20 cellular contexts compared by ENCODE assay signal in genomic region chr7:87498893-87499292, GRCh38. TPM values are rescaled to one million over a fixed set of nuclear protein-coding genes. Genes with fewer than 3 reads are reported as not detected.
DNase-seq lines count a peak whose midpoint lies in the region; ATAC-seq, FAIRE-seq and TF ChIP-seq lines count a peak whose summit lies in the region.
"Had no signal": no experiment of that assay in that cellular context is flagged by ENCODE, and none has a peak within 500 bp of the region (broad histone marks: within the 10 kb centered on the region; RNA-seq: fewer than 3 reads in every experiment).

No MANE protein-coding gene starts in this region.

- TF ChIP-seq POLR2A in GM12892 (IDR thresholded peaks at IDR 0.05; ENCODE audit: low read depth, low read length): no peak
- TF ChIP-seq POLR2A in K562 (conservative IDR thresholded peaks at IDR 0.05): no peak

- CTCF ChIA-PET in K562 (lab: Yijun Ruan, JAX; ENCODE audit: low intra/inter-chr PET ratio): no interaction called here

- no peak overlapping the region for H3K27ac ChIP-seq in K562 (ENCODE audit: extremely low read depth, low read depth, low read length)
- no peak overlapping the region for H3K27ac ChIP-seq in tibial artery

- BruUV-seq in K562 (replicated peaks; lab: Mats Ljungman, UMichigan): no TSS peak

- 0% methylated on average over 1 of the region's 1 CpG for WGBS in K562 (ENCODE audit: insufficient coverage, low coverage, missing lambda C conversion rate)

- no peak for TF ChIP-seq EP300 in K562 (IDR thresholded peaks at IDR 0.05; ENCODE audit: low read length)

- H3K36me3 ChIP-seq in K562 (ENCODE audit: control insufficient read depth, insufficient read depth, low read length) (no peaks in the 10 kb centered on the region), tibial artery (no peaks in the 10 kb centered on the region)

- TF ChIP-seq CTCF in K562 (IDR thresholded peaks at IDR 0.05 in 2 of 3, conservative IDR thresholded peaks at IDR 0.05 in 1 of 3; ENCODE audit: insufficient read depth in 2 of 3, low read depth in 1 of 3, low read length in 3 of 3) (no peak), tibial artery (IDR thresholded peaks at IDR 0.05) (no peak)

- H3K4me1 ChIP-seq in K562 (replicated peaks in 1 of 2; ENCODE audit: control insufficient read depth in 2 of 2, insufficient read depth in 2 of 2, low read length in 2 of 2) (no peaks in the 10 kb centered on the region), tibial artery (no peaks in the 10 kb centered on the region)

- in situ Hi-C loops in K562 (cut with MboI): no loop called here

- intact Hi-C loops in K562 (cut with micrococcal nuclease): no loop called here
- intact Hi-C loops in tibial artery (cut with DNase I; ENCODE audit: low total_unique reads): no loop called here

- no peak overlapping the region for H3K4me3 ChIP-seq in K562
- H3K4me3 ChIP-seq in tibial artery: no peak overlapping the region

- no peaks in the 10 kb centered on the region for H3K79me2 ChIP-seq in K562 (ENCODE audit: control insufficient read depth, insufficient read depth, low read length)

- peaks cover 15% of the 10 kb centered on the region for H3K4me1 Mint-ChIP-seq in stimulated activated memory B cell treated with anti-CD40 and anti-IgM and Interleukin-4, amounts not matched to agents 10 μg/mL and 1 μg/mL and 100 μg/mL, for 72 hours
- H3K4me1 Mint-ChIP-seq: CD8-positive, alpha-beta memory T cell; T-cell had no signal

- no peaks in the 10 kb centered on the region for H4K20me1 ChIP-seq in K562 (replicated peaks; ENCODE audit: control insufficient read depth, insufficient read depth, low read length)

- POLR2A ChIA-PET in K562 (lab: Yijun Ruan, JAX): no interaction called here

- no peak overlapping the region for H3K4me2 ChIP-seq in K562 (ENCODE audit: insufficient read depth, low read length)
- H3K4me2 ChIP-seq: SK-N-SH had no signal

- ATAC-seq in HG02885 (IDR thresholded peaks at IDR 0.05; ENCODE audit: poor library complexity, unreplicated experiment) (peak; percentile 55), K562 (no peak), GM18907 (IDR thresholded peaks at IDR 0.05; ENCODE audit: unreplicated experiment) (no peak), GM18519 (IDR thresholded peaks at IDR 0.05; ENCODE audit: low FRiP score, unreplicated experiment) (no peak)
- ATAC-seq in stimulated activated memory B cell treated with anti-CD40 and anti-IgM and Interleukin-4, amounts not matched to agents 10 μg/mL and 1 μg/mL and 100 μg/mL, for 72 hours: peak; percentile 51
- ATAC-seq: T-cell had no signal

- no peak overlapping the region for H3K27ac Mint-ChIP-seq in stimulated activated memory B cell treated with anti-CD40 and anti-IgM and Interleukin-4, amounts not matched to agents 10 μg/mL and 1 μg/mL and 100 μg/mL, for 72 hours
- H3K27ac Mint-ChIP-seq: HFFc6, T-cell had no signal

- no peaks in the 10 kb centered on the region for H3K9me1 ChIP-seq in K562 (ENCODE audit: control insufficient read depth, insufficient read depth, low read length)

- H3K27me3 Mint-ChIP-seq in stimulated activated memory B cell treated with anti-CD40 and anti-IgM and Interleukin-4, amounts not matched to agents 10 μg/mL and 1 μg/mL and 100 μg/mL, for 72 hours: no peaks in the 10 kb centered on the region

- H3K9me3 ChIP-seq in K562 (replicated peaks; ENCODE audit: control insufficient read depth, insufficient read depth, low read depth, low read length) (no peaks in the 10 kb centered on the region), tibial artery (no peaks in the 10 kb centered on the region)
- H3K9me3 ChIP-seq: SK-N-SH had no signal

- H3K9me3 Mint-ChIP-seq in stimulated activated memory B cell treated with anti-CD40 and anti-IgM and Interleukin-4, amounts not matched to agents 10 μg/mL and 1 μg/mL and 100 μg/mL, for 72 hours: no peaks in the 10 kb centered on the region

- no peaks in the 10 kb centered on the region for H3K36me3 Mint-ChIP-seq in stimulated activated memory B cell treated with anti-CD40 and anti-IgM and Interleukin-4, amounts not matched to agents 10 μg/mL and 1 μg/mL and 100 μg/mL, for 72 hours
- H3K36me3 Mint-ChIP-seq: T-cell had no signal

- H3K27me3 ChIP-seq in K562 (ENCODE audit: control insufficient read depth in 2 of 2, insufficient read depth in 2 of 2, low read length in 2 of 2) (no peaks in the 10 kb centered on the region), tibial artery (no peaks in the 10 kb centered on the region)

- FAIRE-seq in GM12892 (lab: Jason Lieb, UNC): peak; percentile 92
- peak; percentile 26 for FAIRE-seq in K562 (lab: Jason Lieb, UNC)
- FAIRE-seq: D721Med had no signal

- H3K9ac ChIP-seq in K562 (ENCODE audit: insufficient read depth in 1 of 2, low read depth in 2 of 2, low read length in 2 of 2): no peak overlapping the region
- H3K9ac ChIP-seq: SK-N-SH had no signal

- TF ChIP-seq RAD21 in K562 (CRISPR knock-in tag; conservative IDR thresholded peaks at IDR 0.05 in 1 of 2, IDR thresholded peaks at IDR 0.05 in 1 of 2): no peak

- DNase-seq in GM12892 (ENCODE audit: insufficient read length): no peak
- no peak for DNase-seq in K562 (ENCODE audit: extremely low read depth in 1 of 4, low spot score in 3 of 4)
- DNase-seq in tibial artery: no peak
- DNase-seq: C1 segment of cervical spinal cord; CD8-positive, alpha-beta memory T cell; H7; HFFc6; NCI-H1105; NCI-H1694; NCI-H2081 treated with DMSO at 0.1 percent for 48 hours; NCI-H748 treated with DMSO at 0.1 percent for 48 hours; NK-92 treated with Interleukin-12 subunit alpha and Interleukin-12 subunit beta, amount 100 ng/mL, for 24 hours; Right ventricle myocardium superior; SK-N-SH; T-cell had no signal

- no peak overlapping the region for H2AFZ ChIP-seq in K562 (ENCODE audit: low read depth, low read length)

- H3K4me3 Mint-ChIP-seq in stimulated activated memory B cell treated with anti-CD40 and anti-IgM and Interleukin-4, amounts not matched to agents 10 μg/mL and 1 μg/mL and 100 μg/mL, for 72 hours: no peak overlapping the region
- H3K4me3 Mint-ChIP-seq: CD8-positive, alpha-beta memory T cell; HFFc6; T-cell had no signal

TF ChIP-seq in K562, 482 proteins besides CTCF, POLR2A, EP300 and RAD21:
- no peak for TF ChIP-seq PHF21A (IDR thresholded peaks at IDR 0.05; ENCODE audit: borderline replicate concordance, low read depth)
- no peak for TF ChIP-seq BRF1 (IDR thresholded peaks at IDR 0.05; ENCODE audit: borderline replicate concordance, extremely low read depth, insufficient read length)
- TF ChIP-seq STAG1 (CRISPR knock-in tag; IDR thresholded peaks at IDR 0.05; ENCODE audit: borderline replicate concordance): no peak

RNA-seq across cellular contexts. Expression of gene ABCB4, which starts 23.4 kb away (rescaled TPM):
- 3.2 TPM for polyA plus RNA-seq in GM12892 (2012; ENCODE audit: missing spikeins)
- total RNA-seq in K562 (2011; cell fraction: chromatin; rRNA removed; ENCODE audit: low replicate concordance): 0.30 TPM in 1 of 2 replicates, not detected in the other
- under 0.01 and 0.66 TPM in 2 replicates for total RNA-seq in K562 (2011; cell fraction: nucleolus; rRNA removed)
- 0.15 and 0.59 TPM in 2 replicates for total RNA-seq in K562 (2011; cell fraction: nucleoplasm; rRNA removed)
- total RNA-seq in K562 (2014; rRNA removed) (0.41 and 0.59 TPM in 2 replicates), K562 (2014; rRNA removed; fragmentation: Illumina TruSeq; extraction: Trizol) (0.22 and 0.40 TPM in 2 replicates), K562 (2015; rRNA removed; fragmentation: Illumina TruSeq; extraction: Trizol) (0.18 and 0.19 TPM in 2 replicates), K562 (2021) (0.27 and 0.73 TPM in 2 replicates)
- polyA plus RNA-seq in K562 (2011; rRNA removed) (0.06 and 0.11 TPM in 2 replicates), K562 (2014; fragmentation: Illumina TruSeq; extraction: Trizol) (0.09 and 0.22 TPM in 2 replicates), K562 (2014; fragmentation: Nextera tagmentation; extraction: Ambion mirVana) (under 1 TPM; 0.14 to 0.65 TPM), K562 (2014; rRNA removed) (0.34 and 0.72 TPM in 2 replicates)
- polyA plus RNA-seq in K562 (2011; cell fraction: cytosol; rRNA removed): 0.06 TPM in 1 of 2 replicates, not detected in the other
- polyA plus RNA-seq in K562 (2011; cell fraction: nucleus; rRNA removed): 0.14 TPM in 1 of 2 replicates, not detected in the other
- 0.52 and 1.4 TPM in 2 replicates for polyA plus RNA-seq in K562 (2012)
- polyA minus RNA-seq in K562 (2011; rRNA and poly(A)+ RNA removed): 0.39 TPM in 1 of 2 replicates, not detected in the other
- not detected in 2 replicates for polyA minus RNA-seq in K562 (2011; cell fraction: cytosol; rRNA and poly(A)+ RNA removed)
- polyA minus RNA-seq in K562 (2011; cell fraction: nucleus; rRNA and poly(A)+ RNA removed): not detected in 2 replicates
- polyA plus RNA-seq: CD8-positive, alpha-beta memory T cell had no signal

Comparison
In these comparisons a context has a peak if more than half of its experiments do, and no peak if none do; other contexts are left out.
1. ATAC-seq: peak in HG02885 (single experiment) and stimulated activated memory B cell treated with anti-CD40 and anti-IgM and Interleukin-4, amounts not matched to agents 10 μg/mL and 1 μg/mL and 100 μg/mL, for 72 hours (single experiment); none in K562 (single experiment), GM18907 (single experiment) and GM18519 (single experiment).